ENCODE assay signal across 1 cellular context in genomic region chr6:46876126-46876525, GRCh38.
TF ChIP-seq lines count a peak whose summit lies in the region.

No MANE protein-coding gene starts in this region.

TF ChIP-seq in GM23338, 12 proteins besides CTCF, POLR2A, EP300 and RAD21 (continued from another document):
- peak; percentile 65 for TF ChIP-seq ETS1 (IDR thresholded peaks at IDR 0.05)
TF ChIP-seq in GM23338: peak in this region for 1.
